Comparison of ENCODE assay signal across 9 cellular contexts in the genomic region with DNA sequence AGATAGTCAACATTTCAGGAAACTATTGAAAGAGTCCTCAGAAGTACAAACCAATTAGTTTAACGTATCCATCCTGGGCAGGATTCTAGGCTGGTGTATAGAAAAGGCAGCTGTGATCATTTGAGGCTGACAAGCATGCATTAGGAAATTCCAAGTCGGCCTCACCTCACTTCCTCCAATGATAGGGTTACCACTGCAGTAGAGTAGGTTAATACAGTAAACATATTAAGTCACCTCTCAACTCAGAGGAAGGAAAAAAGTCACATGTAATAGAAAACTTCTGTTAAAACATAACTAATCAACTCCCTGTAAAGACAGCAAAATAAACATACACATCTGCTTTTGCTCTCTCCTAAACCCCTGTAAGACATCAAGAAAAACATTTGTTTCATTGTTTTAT. TPM values are rescaled to one million over a fixed set of nuclear protein-coding genes. Genes with fewer than 3 reads are reported as not detected.
A peak's percentile ranks its signal among the peaks of the same experiment; 100 is the strongest.
DNase-seq lines count a peak whose midpoint lies in the region; ATAC-seq, FAIRE-seq and TF ChIP-seq lines count a peak whose summit lies in the region.
"Had no signal": no experiment of that assay in that cellular context is flagged by ENCODE, and none has a peak within 500 bp of the region (broad histone marks: within the 10 kb centered on the region; RNA-seq: fewer than 3 reads in every experiment).

No MANE protein-coding gene starts in this region.

- no peak for FAIRE-seq in bronchial epithelial cell (lab: Jason Lieb, UNC)
- FAIRE-seq in frontal cortex (lab: Jason Lieb, UNC), result no peak

- no peaks in the 10 kb centered on the region for H3K27me3 Mint-ChIP-seq in naive thymus-derived CD8-positive, alpha-beta T cell

- no peaks in the 10 kb centered on the region for H3K27me3 ChIP-seq in bronchial epithelial cell (ENCODE audit: control insufficient read depth, insufficient read depth, low read length)
- H3K27me3 ChIP-seq in WERI-Rb-1 (ENCODE audit: insufficient read depth, low read depth, severe bottlenecking), result no peaks in the 10 kb centered on the region
- H3K27me3 ChIP-seq in transverse colon, result no peaks in the 10 kb centered on the region

- peaks cover 34 to 86% (median 74%) of the 10 kb centered on the region in 4 donors for H3K4me1 Mint-ChIP-seq in naive thymus-derived CD8-positive, alpha-beta T cell

- intact Hi-C loops in transverse colon (cut with DNase I; ENCODE audit: low total_unique reads), result no loop called here

- H3K4me3 Mint-ChIP-seq in naive thymus-derived CD8-positive, alpha-beta T cell, result peak overlapping the region in 4 of 10 donors; percentile 4 to 36 (median 21)
- H3K4me3 Mint-ChIP-seq: WTC11 had no signal

- no peak for TF ChIP-seq EP300 in transverse colon (IDR thresholded peaks at IDR 0.05; ENCODE audit: low read depth)

- DNase-seq in CD1c-positive myeloid dendritic cell (ENCODE audit: extremely low spot score) (peak; percentile 30), EL (peak; percentile 26), bronchial epithelial cell (ENCODE audit: low read depth) (peak; percentile 61), frontal cortex (ENCODE audit: low spot score in 2 of 2) (no peak), WERI-Rb-1 (no peak), transverse colon (no peak)
- DNase-seq in naive thymus-derived CD8-positive, alpha-beta T cell, result no peak

- peaks cover 18 to 73% (median 34%) of the 10 kb centered on the region in 4 donors for H3K4me1 ChIP-seq in transverse colon

- H3K36me3 ChIP-seq in bronchial epithelial cell (ENCODE audit: control insufficient read depth, insufficient read depth, low read length) (no peaks in the 10 kb centered on the region), WERI-Rb-1 (no peaks in the 10 kb centered on the region), transverse colon (no peaks in the 10 kb centered on the region)

- H3K4me3 ChIP-seq in bronchial epithelial cell (ENCODE audit: low read depth, low read length) (no peak overlapping the region), WERI-Rb-1 (ENCODE audit: low read depth, low read length) (no peak overlapping the region), transverse colon (no peak overlapping the region)

- ATAC-seq in naive thymus-derived CD8-positive, alpha-beta T cell, result peak; percentile 56 to 57
- no peak for ATAC-seq in GM19463 (IDR thresholded peaks at IDR 0.05; ENCODE audit: unreplicated experiment)

- POLR2A ChIA-PET in naive thymus-derived CD8-positive, alpha-beta T cell (lab: Charles Lee), result interaction anchor here (0.6 to 1.2 kb wide), 2 partner anchors 14 to 35 kb away, joined by 3 to 7 read pairs; no protein-coding TSS in a partner anchor

- in situ Hi-C loops in transverse colon (cut with MboI; ENCODE audit: low pct_ligation_motif_present in 1 of 4, low pct_unique_long_range_greater_than_20kb in 1 of 4, low sequenced_read_pairs in 3 of 4), result loop anchor here in 3 of 4 donors (25.0 kb wide), 1 partner anchor 232 kb away; no protein-coding TSS in a partner anchor

- no peak overlapping the region for H3K27ac ChIP-seq in WERI-Rb-1
- H3K27ac ChIP-seq in transverse colon, result no peak overlapping the region

- WGBS in transverse colon (ENCODE audit: low coverage in 1 of 2), 2 donors, result 13% methylated on average over 2 of the region's 2 CpGs; no CpG with 5 or more reads in 1 of the 2 donors

- peak overlapping the region in 6 of 10 donors; percentile 18 to 73 (median 58) for H3K27ac Mint-ChIP-seq in naive thymus-derived CD8-positive, alpha-beta T cell

- H3K9me3 ChIP-seq in WERI-Rb-1 (ENCODE audit: severe bottlenecking) (no peaks in the 10 kb centered on the region), transverse colon (no peaks in the 10 kb centered on the region)

- TF ChIP-seq CTCF in bronchial epithelial cell (IDR thresholded peaks at IDR 0.05; ENCODE audit: insufficient read depth, low read length, severe bottlenecking) (no peak), WERI-Rb-1 (IDR thresholded peaks at IDR 0.05; ENCODE audit: low read depth, low read length) (no peak), transverse colon (IDR thresholded peaks at IDR 0.05) (no peak)

- no peak for TF ChIP-seq POLR2A in transverse colon (IDR thresholded peaks at IDR 0.05)

- H3K9me3 Mint-ChIP-seq in naive thymus-derived CD8-positive, alpha-beta T cell, result no peaks in the 10 kb centered on the region
- H3K9me3 Mint-ChIP-seq: WTC11 had no signal

- no peaks in the 10 kb centered on the region for H3K36me3 Mint-ChIP-seq in naive thymus-derived CD8-positive, alpha-beta T cell
- H3K36me3 Mint-ChIP-seq: WTC11 had no signal

RNA-seq across cellular contexts. Expression of gene MED13L, which starts 33.5 kb away (rescaled TPM):
- total RNA-seq in bronchial epithelial cell, result 39.8 and 41.6 TPM in 2 replicates
- total RNA-seq in naive thymus-derived CD8-positive, alpha-beta T cell, result 100 to 1,000 TPM; 164 TPM
- polyA plus RNA-seq in naive thymus-derived CD8-positive, alpha-beta T cell, result 1 to 10 TPM; 5.1 to 6.7 (median 6.1) TPM
- 164 TPM for total RNA-seq in frontal cortex
- 100 to 1,000 TPM; 126 to 194 (median 154) TPM for total RNA-seq in transverse colon

Comparison
In these comparisons a context has a peak if more than half of its experiments do, and no peak if none do; other contexts are left out.
1. DNase-seq: peak in CD1c-positive myeloid dendritic cell (single experiment), EL (single experiment) and bronchial epithelial cell (single experiment); none in naive thymus-derived CD8-positive, alpha-beta T cell (0 of 10), frontal cortex (0 of 2), WERI-Rb-1 (single experiment) and transverse colon (single experiment).